20 cellular contexts compared by ENCODE assay signal in the genomic region with DNA sequence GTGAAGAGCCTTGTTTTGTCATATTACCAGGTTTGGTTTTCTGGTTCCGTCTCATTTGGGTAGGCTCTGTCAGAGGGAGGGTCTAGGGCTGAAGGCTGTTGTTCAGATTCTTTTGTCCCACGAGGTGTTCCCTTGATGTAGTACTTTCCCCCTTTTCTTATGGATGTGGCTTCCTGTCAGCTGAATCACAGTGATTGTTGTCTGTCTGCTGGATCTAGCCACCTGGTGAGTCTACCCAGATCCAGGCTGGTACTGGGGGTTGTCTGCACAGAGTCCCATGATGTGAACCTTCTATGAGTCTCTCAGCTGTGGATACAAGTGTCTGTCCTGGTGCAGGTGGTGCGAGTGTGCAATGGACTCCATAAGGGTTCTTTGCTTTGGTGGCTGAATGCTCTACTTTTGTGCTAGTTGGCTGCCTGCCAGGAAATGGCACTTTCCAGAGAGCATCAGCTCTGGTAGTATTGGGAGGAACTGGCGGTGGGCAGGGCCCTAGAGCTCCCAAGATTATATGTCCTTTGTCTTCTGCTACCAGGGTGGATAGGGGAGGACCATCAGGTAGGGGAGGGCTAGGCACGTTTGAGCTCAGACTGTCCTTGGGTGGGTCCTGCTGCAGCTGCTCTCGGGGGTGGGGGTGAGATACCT.
DNase-seq lines count a peak whose midpoint lies in the region; ATAC-seq and TF ChIP-seq lines count a peak whose summit lies in the region.
"Had no signal": no experiment of that assay in that cellular context is flagged by ENCODE, and none has a peak within 500 bp of the region (broad histone marks: within the 10 kb centered on the region; RNA-seq: fewer than 3 reads in every experiment).

No MANE protein-coding gene starts in this region.

- H3K4me1 ChIP-seq in HEK293 (ENCODE audit: control insufficient read depth, insufficient read depth, low read length) (no peaks in the 10 kb centered on the region), NT2/D1 (ENCODE audit: insufficient read depth, insufficient read length) (no peaks in the 10 kb centered on the region), hepatocyte (ENCODE audit: insufficient read depth) (no peaks in the 10 kb centered on the region), PC-9 (replicated peaks; ENCODE audit: insufficient read depth) (no peaks in the 10 kb centered on the region)
- H3K4me1 ChIP-seq: psoas muscle had no signal

- H4K20me1 ChIP-seq in hepatocyte (ENCODE audit: insufficient read depth, poor library complexity, severe bottlenecking) (no peaks in the 10 kb centered on the region), PC-9 (ENCODE audit: insufficient read depth) (no peaks in the 10 kb centered on the region)

- H3K27me3 ChIP-seq in NT2/D1 (ENCODE audit: insufficient read depth, insufficient read length) (no peaks in the 10 kb centered on the region), hepatocyte (no peaks in the 10 kb centered on the region), PC-9 (ENCODE audit: insufficient read depth, low read depth) (no peaks in the 10 kb centered on the region)

- DNase-seq in DMS53 treated with DMSO at 0.1 percent for 48 hours (lab: John Stamatoyannopoulos, UW; ENCODE audit: unreplicated experiment): peak; percentile 81
- peak; percentile 70 for DNase-seq in NT2/D1 (ENCODE audit: low read depth, low spot score)
- DNase-seq in hepatocyte (ENCODE audit: low spot score): peak; percentile 7
- DNase-seq in stimulated activated CD4-positive, alpha-beta T cell treated with anti-CD3 and anti-CD28 coated beads, Interleukin-4, amount 100 ng/mL, for 24 hours: no peak
- no peak for DNase-seq in natural killer cell treated with Interleukin-12 subunit alpha and Interleukin-12 subunit beta and Interleukin-15 and Interleukin-18, amount 100 ng/mL, for 72 hours (ENCODE audit: low spot score)
- DNase-seq in PC-9: no peak
- DNase-seq: activated CD4-positive, alpha-beta T cell treated with anti-CD3 and anti-CD28 coated beads for 36 hours; activated effector memory CD4-positive, alpha-beta T cell treated with Interleukin-2 at 50 U/mL for 16 hours; Calu3; foreskin fibroblast; GF-D8; H7; NCI-H187 treated with DMSO at 0.1 percent for 48 hours; NCI-H526; psoas muscle; stimulated activated CD4-positive, alpha-beta T cell treated with anti-CD3 and anti-CD28 coated beads, Interleukin-4, amount 100 ng/mL, for 4 hours had no signal

- TF ChIP-seq CTCF in HEK293 (tag by site-specific recombination; IDR thresholded peaks at IDR 0.05): no peak
- no peak for TF ChIP-seq CTCF in hepatocyte (IDR thresholded peaks at IDR 0.05; ENCODE audit: poor library complexity)
- TF ChIP-seq CTCF in PC-9 (conservative IDR thresholded peaks at IDR 0.05): no peak

- H3F3A ChIP-seq in PC-9 (ENCODE audit: insufficient read depth, low read depth): no peaks in the 10 kb centered on the region

- no peak overlapping the region for H3K27ac ChIP-seq in HEK293 (ENCODE audit: extremely low read depth, low read depth, low read length)
- no peak overlapping the region for H3K27ac ChIP-seq in hepatocyte
- no peak overlapping the region for H3K27ac ChIP-seq in PC-9
- H3K27ac ChIP-seq: psoas muscle had no signal

- CTCF ChIA-PET in HEK293 (lab: Yijun Ruan, JAX) (interaction anchor here (0.5 kb wide), 1 partner anchor 33 kb away, joined by 3 read pairs; no protein-coding TSS in a partner anchor), PC-9 (lab: Charles Lee) (no interaction called here)

- peaks cover 10% of the 10 kb centered on the region for H3K9me3 Mint-ChIP-seq in natural killer cell treated with Interleukin-12 subunit alpha and Interleukin-12 subunit beta and Interleukin-15 and Interleukin-18, amount 100 ng/mL, for 72 hours

- H3K36me3 Mint-ChIP-seq in natural killer cell treated with Interleukin-12 subunit alpha and Interleukin-12 subunit beta and Interleukin-15 and Interleukin-18, amount 100 ng/mL, for 72 hours: no peaks in the 10 kb centered on the region
- H3K36me3 Mint-ChIP-seq: IgD-negative memory B cell had no signal

- POLR2A ChIA-PET in HEK293 (lab: Yijun Ruan, JAX) (no interaction called here), PC-9 (lab: Charles Lee; ENCODE audit: unreplicated experiment) (no interaction called here)

- intact Hi-C loops in PC-9 (cut with micrococcal nuclease; ENCODE audit: unreplicated experiment): no loop called here

- H3K9me2 ChIP-seq in hepatocyte (replicated peaks; ENCODE audit: insufficient read depth) (no peaks in the 10 kb centered on the region), PC-9 (ENCODE audit: insufficient read depth) (no peaks in the 10 kb centered on the region)

- no peaks in the 10 kb centered on the region for H3K4me1 Mint-ChIP-seq in natural killer cell treated with Interleukin-12 subunit alpha and Interleukin-12 subunit beta and Interleukin-15 and Interleukin-18, amount 100 ng/mL, for 72 hours (ENCODE audit: low read depth in 2 of 2)
- H3K4me1 Mint-ChIP-seq: activated CD4-positive, alpha-beta T cell treated with anti-CD3 and anti-CD28 coated beads for 36 hours; IgD-negative memory B cell had no signal

- no peak overlapping the region for H3K9ac ChIP-seq in NT2/D1 (ENCODE audit: insufficient read length, low read depth)

- no peak overlapping the region for H2AFZ ChIP-seq in hepatocyte
- no peak overlapping the region for H2AFZ ChIP-seq in PC-9

- H3K36me3 ChIP-seq in HEK293 (ENCODE audit: control insufficient read depth in 2 of 2, insufficient read depth in 1 of 2, low read length in 2 of 2): no peaks in the 10 kb centered on the region; a peak in 1 of 3 replicates
- H3K36me3 ChIP-seq in NT2/D1 (ENCODE audit: insufficient read depth, insufficient read length, low read length): no peaks in the 10 kb centered on the region
- H3K36me3 ChIP-seq in hepatocyte (replicated peaks; ENCODE audit: insufficient read depth, low read depth): no peaks in the 10 kb centered on the region
- no peaks in the 10 kb centered on the region for H3K36me3 ChIP-seq in PC-9 (ENCODE audit: low read depth)

- no peak overlapping the region for H3K4me2 ChIP-seq in hepatocyte
- H3K4me2 ChIP-seq in PC-9: no peak overlapping the region
- H3K4me2 ChIP-seq: smooth muscle cell had no signal

- no peak for ATAC-seq in GM21723 (IDR thresholded peaks at IDR 0.05; ENCODE audit: unreplicated experiment)
- no peak for ATAC-seq in natural killer cell treated with Interleukin-12 subunit alpha and Interleukin-12 subunit beta and Interleukin-15 and Interleukin-18, amount 100 ng/mL, for 72 hours
- ATAC-seq: activated CD4-positive, alpha-beta T cell treated with anti-CD3 and anti-CD28 coated beads for 36 hours; psoas muscle had no signal

- no peak overlapping the region for H3K4me3 Mint-ChIP-seq in natural killer cell treated with Interleukin-12 subunit alpha and Interleukin-12 subunit beta and Interleukin-15 and Interleukin-18, amount 100 ng/mL, for 72 hours
- H3K4me3 Mint-ChIP-seq: activated CD4-positive, alpha-beta T cell treated with anti-CD3 and anti-CD28 coated beads for 36 hours; IgD-negative memory B cell had no signal

- H3K27me3 Mint-ChIP-seq in natural killer cell treated with Interleukin-12 subunit alpha and Interleukin-12 subunit beta and Interleukin-15 and Interleukin-18, amount 100 ng/mL, for 72 hours: no peaks in the 10 kb centered on the region
- H3K27me3 Mint-ChIP-seq: IgD-negative memory B cell had no signal

- BruUV-seq in PC-9 (replicated peaks; lab: Mats Ljungman, UMichigan): no TSS peak

- H3K79me2 ChIP-seq in hepatocyte (no peaks in the 10 kb centered on the region), PC-9 (ENCODE audit: low read depth) (no peaks in the 10 kb centered on the region)

- 74% methylated on average over 6 of the region's 6 CpGs for WGBS in hepatocyte (ENCODE audit: low lambda C conversion rate, missing lambda C conversion rate)

- H3K4me3 ChIP-seq in HEK293 (ENCODE audit: low read depth, low read length) (no peak overlapping the region), NT2/D1 (ENCODE audit: insufficient read length, low read depth) (no peak overlapping the region), hepatocyte (no peak overlapping the region), PC-9 (no peak overlapping the region)
- H3K4me3 ChIP-seq: psoas muscle, smooth muscle cell had no signal

- no peaks in the 10 kb centered on the region for H3K9me3 ChIP-seq in HEK293 (ENCODE audit: control insufficient read depth, insufficient read depth, low read depth, low read length)
- 0 out of 2 replicates have a peak, but pooled peaks cover 5% of the 10 kb centered on the region for H3K9me3 ChIP-seq in NT2/D1 (ENCODE audit: insufficient read depth, low read length)
- H3K9me3 ChIP-seq in hepatocyte (ENCODE audit: low read depth): no peaks in the 10 kb centered on the region
- no peaks in the 10 kb centered on the region for H3K9me3 ChIP-seq in PC-9 (ENCODE audit: insufficient read depth, low read depth)
- H3K9me3 ChIP-seq: psoas muscle had no signal

- H3K27ac Mint-ChIP-seq in natural killer cell treated with Interleukin-12 subunit alpha and Interleukin-12 subunit beta and Interleukin-15 and Interleukin-18, amount 100 ng/mL, for 72 hours: no peak overlapping the region
- H3K27ac Mint-ChIP-seq: activated CD4-positive, alpha-beta T cell treated with anti-CD3 and anti-CD28 coated beads for 36 hours; IgD-negative memory B cell had no signal

TF ChIP-seq in HEK293, 187 proteins besides CTCF, POLR2A, EP300 and RAD21 (continues in another document):
- no peak for TF ChIP-seq ZNF354C (tag by site-specific recombination; IDR thresholded peaks at IDR 0.05; ENCODE audit: borderline replicate concordance, low read depth)
- TF ChIP-seq ZNF747 (tag by site-specific recombination; IDR thresholded peaks at IDR 0.05): no peak
- 0 out of 2 replicates have a peak, but pooled peaks have one; percentile 45 for TF ChIP-seq ZNF571 (tag by site-specific recombination; IDR thresholded peaks at IDR 0.05)
- TF ChIP-seq GLIS1 (tag by site-specific recombination; IDR thresholded peaks at IDR 0.05): no peak
- TF ChIP-seq ZNF645 (tag by site-specific recombination; IDR thresholded peaks at IDR 0.05): no peak
- no peak for TF ChIP-seq ZNF548 (tag by site-specific recombination; IDR thresholded peaks at IDR 0.05)
- TF ChIP-seq SETDB1 (IDR thresholded peaks at IDR 0.05; ENCODE audit: insufficient read length, low read length): no peak
- peak; percentile 77; the same call in 1 of the 2 replicates for TF ChIP-seq ZNF544 (tag by site-specific recombination; IDR thresholded peaks at IDR 0.05)
- no peak for TF ChIP-seq ZNF175 (tag by site-specific recombination; IDR thresholded peaks at IDR 0.05)
- 0 out of 2 replicates have a peak, but pooled peaks have one; percentile 20 for TF ChIP-seq ZNF350 (tag by site-specific recombination; IDR thresholded peaks at IDR 0.05)

Comparison
In these comparisons a context has a peak if more than half of its experiments do, and no peak if none do; other contexts are left out.
1. DNase-seq: peak in DMS53 treated with DMSO at 0.1 percent for 48 hours (single experiment), NT2/D1 (single experiment) and hepatocyte (single experiment); none in stimulated activated CD4-positive, alpha-beta T cell treated with anti-CD3 and anti-CD28 coated beads, Interleukin-4, amount 100 ng/mL, for 24 hours (single experiment), natural killer cell treated with Interleukin-12 subunit alpha and Interleukin-12 subunit beta and Interleukin-15 and Interleukin-18, amount 100 ng/mL, for 72 hours (single experiment) and PC-9 (0 of 2).